Comparison of ENCODE assay signal across 10 cellular contexts in the genomic region with DNA sequence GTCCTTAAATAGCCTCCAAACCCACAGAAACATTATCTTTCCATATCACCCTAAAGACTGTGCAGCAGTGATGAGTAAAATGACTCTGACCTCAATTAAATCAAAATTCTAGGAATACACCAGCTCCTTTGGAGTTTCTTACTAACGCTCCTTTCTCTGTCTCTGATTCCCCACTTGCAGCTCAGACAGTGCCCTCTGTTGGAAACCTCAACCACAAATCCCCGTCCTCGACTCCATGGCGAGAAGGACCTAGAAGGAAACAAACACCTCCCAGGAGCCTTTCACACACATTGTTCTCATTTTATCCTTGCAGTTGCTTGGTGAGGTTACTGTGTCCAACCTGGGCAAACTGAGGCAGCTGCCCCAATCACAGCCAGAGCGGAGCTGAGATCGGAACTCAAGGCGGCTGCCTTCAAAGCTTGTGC. TPM values are rescaled to one million over a fixed set of nuclear protein-coding genes. Genes with fewer than 3 reads are reported as not detected.
DNase-seq lines count a peak whose midpoint lies in the region; ATAC-seq, FAIRE-seq and TF ChIP-seq lines count a peak whose summit lies in the region.
"Had no signal": no experiment of that assay in that cellular context is flagged by ENCODE, and none has a peak within 500 bp of the region (broad histone marks: within the 10 kb centered on the region; RNA-seq: fewer than 3 reads in every experiment).

No MANE protein-coding gene starts in this region.

- H3K36me3 ChIP-seq in gastroesophageal sphincter: no peaks in the 10 kb centered on the region

- peak; percentile 28 for DNase-seq in EL
- DNase-seq in SK-MEL-5 (ENCODE audit: low read depth, low spot score): peak; percentile 62
- DNase-seq in osteocyte (ENCODE audit: extremely low spot score, unreplicated experiment): no peak
- DNase-seq in Kasumi-1 (lab: John Stamatoyannopoulos, UW): no peak
- no peak for DNase-seq in frontal cortex (ENCODE audit: low spot score in 2 of 2)
- no peak for DNase-seq in activated T-helper 2 cell treated with anti-CD3 and anti-CD28 coated beads, Interferon-gamma antibody, Interleukin-2, Interleukin-4, amounts not matched to agents 10 μg/mL and 5 μg/mL and 100 μg/mL, durations not matched to agents 14 hours and 24 hours and 36 hours (ENCODE audit: low spot score)
- no peak for DNase-seq in occipital lobe (lab: John Stamatoyannopoulos, UW)
- DNase-seq: activated T-cell treated with anti-CD3 and anti-CD28 coated beads, Interleukin-2, amount 50 U/mL, for 72 hours had no signal

- no peaks in the 10 kb centered on the region for H3K36me3 Mint-ChIP-seq in osteocyte (ENCODE audit: unreplicated experiment)
- no peaks in the 10 kb centered on the region for H3K36me3 Mint-ChIP-seq in activated T-helper 2 cell treated with anti-CD3 and anti-CD28 coated beads, Interferon-gamma antibody, Interleukin-2, Interleukin-4, amounts not matched to agents 10 μg/mL and 5 μg/mL and 100 μg/mL, durations not matched to agents 14 hours and 24 hours and 36 hours (ENCODE audit: low read depth)

- FAIRE-seq in frontal cortex (lab: Jason Lieb, UNC): no peak
- FAIRE-seq: GM12878 had no signal

- H3K4me1 ChIP-seq in gastroesophageal sphincter: peaks cover 0 to 6% (median 0%) of the 10 kb centered on the region in 3 donors

- TF ChIP-seq EP300 in gastroesophageal sphincter (IDR thresholded peaks at IDR 0.05): no peak

- H3K9me3 Mint-ChIP-seq in osteocyte (ENCODE audit: unreplicated experiment): no peaks in the 10 kb centered on the region
- no peaks in the 10 kb centered on the region for H3K9me3 Mint-ChIP-seq in activated T-helper 2 cell treated with anti-CD3 and anti-CD28 coated beads, Interferon-gamma antibody, Interleukin-2, Interleukin-4, amounts not matched to agents 10 μg/mL and 5 μg/mL and 100 μg/mL, durations not matched to agents 14 hours and 24 hours and 36 hours
- H3K9me3 Mint-ChIP-seq: activated T-cell treated with anti-CD3 and anti-CD28 coated beads, Interleukin-2, amount 50 U/mL, for 72 hours had no signal

- H3K27ac Mint-ChIP-seq in osteocyte (ENCODE audit: unreplicated experiment): no peak overlapping the region
- H3K27ac Mint-ChIP-seq in activated T-helper 2 cell treated with anti-CD3 and anti-CD28 coated beads, Interferon-gamma antibody, Interleukin-2, Interleukin-4, amounts not matched to agents 10 μg/mL and 5 μg/mL and 100 μg/mL, durations not matched to agents 14 hours and 24 hours and 36 hours: no peak overlapping the region
- H3K27ac Mint-ChIP-seq: activated T-cell treated with anti-CD3 and anti-CD28 coated beads, Interleukin-2, amount 50 U/mL, for 72 hours had no signal

- H3K4me1 Mint-ChIP-seq in osteocyte (ENCODE audit: unreplicated experiment): peaks cover 8% of the 10 kb centered on the region
- no peaks in the 10 kb centered on the region for H3K4me1 Mint-ChIP-seq in activated T-helper 2 cell treated with anti-CD3 and anti-CD28 coated beads, Interferon-gamma antibody, Interleukin-2, Interleukin-4, amounts not matched to agents 10 μg/mL and 5 μg/mL and 100 μg/mL, durations not matched to agents 14 hours and 24 hours and 36 hours (ENCODE audit: low read depth)

- intact Hi-C loops in activated T-helper 2 cell treated with anti-CD3 and anti-CD28 coated beads, Interferon-gamma antibody, Interleukin-2, Interleukin-4, amounts not matched to agents 10 μg/mL and 5 μg/mL and 100 μg/mL, durations not matched to agents 14 hours and 24 hours and 36 hours (cut with micrococcal nuclease): no loop called here

- in situ Hi-C loops in SK-MEL-5 (cut with HindIII; ENCODE audit: low pct_unique_long_range_greater_than_20kb, low sequenced_read_pairs): loop anchor here (10.0 kb wide), 1 partner anchor 69 kb away; no protein-coding TSS in a partner anchor

- TF ChIP-seq CTCF in gastroesophageal sphincter (IDR thresholded peaks at IDR 0.05): peak in 3 of 4 experiments; percentile 38 to 49 (median 48)
- peak; percentile 56 for TF ChIP-seq CTCF in osteocyte (IDR thresholded peaks at IDR 0.05)

- H3K4me3 Mint-ChIP-seq in osteocyte (ENCODE audit: unreplicated experiment): no peak overlapping the region
- H3K4me3 Mint-ChIP-seq in activated T-helper 2 cell treated with anti-CD3 and anti-CD28 coated beads, Interferon-gamma antibody, Interleukin-2, Interleukin-4, amounts not matched to agents 10 μg/mL and 5 μg/mL and 100 μg/mL, durations not matched to agents 14 hours and 24 hours and 36 hours (ENCODE audit: low read depth): no peak overlapping the region
- H3K4me3 Mint-ChIP-seq: activated T-cell treated with anti-CD3 and anti-CD28 coated beads, Interleukin-2, amount 50 U/mL, for 72 hours had no signal

- peak; percentile 58 for ATAC-seq in gastroesophageal sphincter
- ATAC-seq: activated T-cell treated with anti-CD3 and anti-CD28 coated beads, Interleukin-2, amount 50 U/mL, for 72 hours; GM12878 had no signal

- TF ChIP-seq POLR2A in gastroesophageal sphincter (IDR thresholded peaks at IDR 0.05): no peak

- H3K9me3 ChIP-seq in gastroesophageal sphincter: no peaks in the 10 kb centered on the region

- peaks cover 52% of the 10 kb centered on the region for H3K27me3 Mint-ChIP-seq in osteocyte (ENCODE audit: unreplicated experiment)
- peaks cover 25% of the 10 kb centered on the region for H3K27me3 Mint-ChIP-seq in activated T-helper 2 cell treated with anti-CD3 and anti-CD28 coated beads, Interferon-gamma antibody, Interleukin-2, Interleukin-4, amounts not matched to agents 10 μg/mL and 5 μg/mL and 100 μg/mL, durations not matched to agents 14 hours and 24 hours and 36 hours (ENCODE audit: low read depth)

- H3K27ac ChIP-seq in gastroesophageal sphincter: no peak overlapping the region

- H3K4me3 ChIP-seq in gastroesophageal sphincter: no peak overlapping the region
- H3K4me3 ChIP-seq: GM12878 had no signal

- H3K27me3 ChIP-seq in gastroesophageal sphincter: no peaks in the 10 kb centered on the region

- 18 to 32% methylated on average over 4 to 6 of the region's 7 CpGs for WGBS in gastroesophageal sphincter (ENCODE audit: low coverage in 1 of 2), 2 donors

RNA-seq across cellular contexts. Expression of a gene that starts 17.7 kb away (rescaled TPM):
- total RNA-seq in SK-MEL-5 (2014; rRNA removed; shearing (Covaris generic)): 4.8 and 5.9 TPM in 2 replicates
- 1.6 and 1.9 TPM in 2 replicates for polyA plus RNA-seq in SK-MEL-5 (2015; cell fraction: cytosol; rRNA removed)
- 2.3 and 2.6 TPM in 2 replicates for polyA plus RNA-seq in SK-MEL-5 (2015; cell fraction: nucleus; rRNA removed)
- total RNA-seq in gastroesophageal sphincter: 1 to 10 TPM; 2.4 to 3.8 (median 2.8) TPM
- 0.97 and 1.1 TPM in 2 replicates for total RNA-seq in osteocyte
- total RNA-seq in frontal cortex: 20.4 TPM
- total RNA-seq in activated T-helper 2 cell treated with anti-CD3 and anti-CD28 coated beads, Interferon-gamma antibody, Interleukin-2, Interleukin-4, amounts not matched to agents 10 μg/mL and 5 μg/mL and 100 μg/mL, durations not matched to agents 14 hours and 24 hours and 36 hours: 4.7 and 5.7 TPM in 2 replicates
- 17.5 TPM for total RNA-seq in occipital lobe

RNA-seq across cellular contexts. Expression of a gene that starts 22.3 kb away (rescaled TPM):
- not detected in 2 replicates for total RNA-seq in SK-MEL-5 (2014; rRNA removed; shearing (Covaris generic))
- not detected in 2 replicates for polyA plus RNA-seq in SK-MEL-5 (2015; cell fraction: cytosol; rRNA removed)
- not detected in 2 replicates for polyA plus RNA-seq in SK-MEL-5 (2015; cell fraction: nucleus; rRNA removed)
- total RNA-seq in gastroesophageal sphincter: 10 to 100 TPM in 2 of 4 donors, 1 to 10 TPM in 2; 8.2 to 24.1 (median 12.9) TPM
- total RNA-seq in osteocyte: 0.11 and 0.37 TPM in 2 replicates
- total RNA-seq in frontal cortex: 0.41 TPM
- not detected in 2 replicates for total RNA-seq in activated T-helper 2 cell treated with anti-CD3 and anti-CD28 coated beads, Interferon-gamma antibody, Interleukin-2, Interleukin-4, amounts not matched to agents 10 μg/mL and 5 μg/mL and 100 μg/mL, durations not matched to agents 14 hours and 24 hours and 36 hours
- 1.7 TPM for total RNA-seq in occipital lobe
- total RNA-seq: GM12878 had no signal

Comparison
In these comparisons a context has a peak if more than half of its experiments do, and no peak if none do; other contexts are left out.
1. DNase-seq: peak in EL (single experiment) and SK-MEL-5 (single experiment); none in osteocyte (single experiment), Kasumi-1 (0 of 2), frontal cortex (0 of 2), activated T-helper 2 cell treated with anti-CD3 and anti-CD28 coated beads, Interferon-gamma antibody, Interleukin-2, Interleukin-4, amounts not matched to agents 10 μg/mL and 5 μg/mL and 100 μg/mL, durations not matched to agents 14 hours and 24 hours and 36 hours (single experiment) and occipital lobe (single experiment).